23 cellular contexts compared by ENCODE assay signal in the genomic region with DNA sequence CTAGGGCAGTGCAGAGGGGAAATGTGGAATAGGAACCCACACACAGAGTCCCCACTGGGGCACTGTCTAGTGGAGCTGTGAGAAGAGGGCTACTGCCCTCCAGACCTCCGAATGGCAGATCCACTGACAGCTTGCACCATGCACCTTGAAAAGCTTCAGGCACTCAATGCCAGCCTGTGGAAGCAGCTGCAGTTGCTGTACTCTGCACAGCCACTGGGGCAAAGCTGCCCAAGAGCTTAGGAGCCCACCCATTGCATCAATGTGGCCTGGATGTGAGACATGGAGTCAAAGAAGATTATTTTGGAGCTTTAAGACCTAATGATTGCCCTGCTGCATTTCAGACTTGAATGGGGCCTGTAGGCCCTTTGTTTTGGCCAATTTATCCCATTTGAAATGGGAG.
"Had no signal": no experiment of that assay in that cellular context is flagged by ENCODE, and none has a peak within 500 bp of the region (broad histone marks: within the 10 kb centered on the region; RNA-seq: fewer than 3 reads in every experiment).

No MANE protein-coding gene starts in this region.

- H3K27ac ChIP-seq: breast epithelium, VCaP had no signal

- H3K4me1 ChIP-seq: breast epithelium had no signal

- H3K4me3 ChIP-seq: breast epithelium had no signal

- H3K27me3 ChIP-seq: breast epithelium had no signal

- ATAC-seq: activated T-cell treated with anti-CD3 and anti-CD28 coated beads, Interleukin-2, amount 50 U/mL, for 72 hours; Right ventricle myocardium inferior had no signal

- DNase-seq: activated CD4-positive, alpha-beta memory T cell treated with anti-CD3 and anti-CD28 coated beads, Interleukin-2, amount 10 ng/mL, durations not matched to agents 7 days and 5 days; activated CD4-positive, alpha-beta T cell treated with anti-CD3 and anti-CD28 coated beads, Interleukin-2, amount 50 U/mL, for 1 hour; activated CD4-positive, CD25-positive, alpha-beta regulatory T cell; activated gamma-delta T cell treated with Interleukin-2 at 50 U/mL for 16 hours; activated naive CD4-positive, alpha-beta T cell treated with anti-CD3 and anti-CD28 coated beads, Interleukin-2, amount 10 ng/mL, durations not matched to agents 7 days and 5 days; activated naive CD8-positive, alpha-beta T cell treated with anti-CD3 and anti-CD28 coated beads for 36 hours; activated T-cell treated with anti-CD3 and anti-CD28 coated beads, Interleukin-2, amount 50 U/mL, for 72 hours; anterior cingulate cortex; caudate nucleus; NCI-H1092; NCI-H1417 treated with DMSO at 0.1 percent for 48 hours; NCI-H1694; NCI-H2029; NCI-H2107; NCI-H2171 treated with DMSO at 0.1 percent for 48 hours; NCI-H226; NCI-H526 treated with DMSO at 0.1 percent for 48 hours; NCI-H82; SK-N-SH; T-helper 1 cell had no signal

- H3K36me3 ChIP-seq: breast epithelium had no signal

- H3K9me3 ChIP-seq: SK-N-SH had no signal

- H3K9ac ChIP-seq: SK-N-SH had no signal

- H3K4me2 ChIP-seq: SK-N-SH had no signal
